28 cellular contexts compared by ENCODE assay signal in the genomic region with DNA sequence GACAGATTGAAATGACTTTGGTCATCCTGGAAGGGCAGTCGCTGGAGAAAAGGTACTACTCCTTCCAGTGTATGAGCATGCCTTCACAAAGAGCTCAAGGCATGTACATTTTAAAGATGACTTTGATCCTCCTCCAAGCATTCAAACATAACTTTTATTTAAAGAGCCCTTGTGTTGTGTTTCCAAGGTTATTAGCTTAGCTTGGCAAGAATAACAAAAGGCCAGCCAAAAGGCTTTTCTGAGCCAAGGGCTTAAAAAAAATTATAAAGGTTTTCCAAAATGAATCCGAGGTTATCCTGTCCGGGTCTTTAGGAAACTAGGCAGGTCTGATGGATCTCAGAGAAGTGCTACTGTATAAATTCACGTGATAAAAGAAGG.
DNase-seq lines count a peak whose midpoint lies in the region; ATAC-seq, FAIRE-seq and TF ChIP-seq lines count a peak whose summit lies in the region.
"Had no signal": no experiment of that assay in that cellular context is flagged by ENCODE, and none has a peak within 500 bp of the region (broad histone marks: within the 10 kb centered on the region; RNA-seq: fewer than 3 reads in every experiment).

No MANE protein-coding gene starts in this region.

- H3K27me3 ChIP-seq in heart right ventricle (no peaks in the 10 kb centered on the region), right atrium auricular region (no peaks in the 10 kb centered on the region), endothelial cell of umbilical vein (ENCODE audit: control insufficient read depth in 2 of 2, insufficient read depth in 2 of 2, low read length in 2 of 2) (no peaks in the 10 kb centered on the region), mesenchymal stem cell (ENCODE audit: control insufficient read depth in 1 of 2, insufficient read depth in 1 of 2, low read length in 2 of 2) (no peaks in the 10 kb centered on the region), upper lobe of right lung (no peaks in the 10 kb centered on the region)
- H3K27me3 ChIP-seq: colonic mucosa, gastrocnemius medialis had no signal

- H3K9me1 ChIP-seq in endothelial cell of umbilical vein (replicated peaks; ENCODE audit: control insufficient read depth, extremely low read depth, insufficient read depth, low read length): no peaks in the 10 kb centered on the region

- no peak overlapping the region for H3K9ac ChIP-seq in endothelial cell of umbilical vein (replicated peaks; ENCODE audit: extremely low read depth, insufficient read depth, low read length)
- peak overlapping the region; percentile 0 for H3K9ac ChIP-seq in mesenchymal stem cell (ENCODE audit: low read length)

- H3K23ac ChIP-seq in mesenchymal stem cell (ENCODE audit: low read length in 2 of 2): no peak overlapping the region

- no peaks in the 10 kb centered on the region for H3K79me1 ChIP-seq in mesenchymal stem cell (replicated peaks; ENCODE audit: low read length, poor library complexity, severe bottlenecking)

- no peak for TF ChIP-seq POLR2A in endothelial cell of umbilical vein (IDR thresholded peaks at IDR 0.05; ENCODE audit: low read depth, low read length)

- intact Hi-C loops in heart right ventricle (cut with DNase I) (loop anchor here in 2 of 10 donors (5.0 to 10.0 kb wide), 2 partner anchors 34 to 96 kb away; a partner anchor contains a TSS), endothelial cell of umbilical vein (cut with micrococcal nuclease) (no loop called here), upper lobe of right lung (cut with DNase I) (no loop called here)

- H3K36me3 ChIP-seq in heart right ventricle (no peaks in the 10 kb centered on the region), right atrium auricular region (no peaks in the 10 kb centered on the region), endothelial cell of umbilical vein (ENCODE audit: control insufficient read depth in 2 of 2, extremely low read depth in 1 of 2, insufficient read depth in 2 of 2, low read length in 2 of 2) (no peaks in the 10 kb centered on the region), mesenchymal stem cell (ENCODE audit: control insufficient read depth in 1 of 2, insufficient read depth in 2 of 2, low read depth in 1 of 2, low read length in 2 of 2) (peaks cover 0 to 9% of the 10 kb centered on the region in 2 experiments), upper lobe of right lung (no peaks in the 10 kb centered on the region)
- H3K36me3 ChIP-seq: colonic mucosa, gastrocnemius medialis, thoracic aorta had no signal

- no peaks in the 10 kb centered on the region for H3K9me3 ChIP-seq in heart right ventricle
- H3K9me3 ChIP-seq in right atrium auricular region: no peaks in the 10 kb centered on the region
- no peaks in the 10 kb centered on the region for H3K9me3 ChIP-seq in endothelial cell of umbilical vein (replicated peaks; ENCODE audit: control insufficient read depth, insufficient read depth, low read length)
- no peaks in the 10 kb centered on the region for H3K9me3 ChIP-seq in mesenchymal stem cell (ENCODE audit: control insufficient read depth, low read length)
- H3K9me3 ChIP-seq in upper lobe of right lung: no peaks in the 10 kb centered on the region
- H3K9me3 ChIP-seq: colonic mucosa, gastrocnemius medialis, thoracic aorta had no signal

- H4K20me1 ChIP-seq in endothelial cell of umbilical vein (replicated peaks; ENCODE audit: control insufficient read depth, extremely low read depth, insufficient read depth, low read length): no peaks in the 10 kb centered on the region

- no peak overlapping the region for H2BK120ac ChIP-seq in mesenchymal stem cell (ENCODE audit: low read depth, low read length)

- H3K4me1 ChIP-seq in heart right ventricle (peaks cover 0 to 42% (median 13%) of the 10 kb centered on the region in 9 donors), right atrium auricular region (peaks cover 0 to 5% of the 10 kb centered on the region in 2 donors), endothelial cell of umbilical vein (ENCODE audit: control insufficient read depth, extremely low read depth, insufficient read depth, low read length) (peaks cover 7% of the 10 kb centered on the region), mesenchymal stem cell (ENCODE audit: control insufficient read depth, insufficient read depth, low read depth, low read length) (peaks cover 11% of the 10 kb centered on the region), upper lobe of right lung (peaks cover 23% of the 10 kb centered on the region)
- H3K4me1 ChIP-seq: colonic mucosa had no signal

- no TSS peak for BruUV-seq in endothelial cell of umbilical vein (replicated peaks; lab: Mats Ljungman, UMichigan)

- no peak overlapping the region for H2AK5ac ChIP-seq in mesenchymal stem cell (ENCODE audit: low read length, severe bottlenecking)

- CTCF ChIA-PET in endothelial cell of umbilical vein (lab: Charles Lee): interaction anchor here (0.9 to 1.0 kb wide), 3 partner anchors 13 to 89 kb away, joined by 3 to 4 read pairs (median 3); no protein-coding TSS in a partner anchor

- H3K4ac ChIP-seq in mesenchymal stem cell (ENCODE audit: low read depth in 1 of 2, low read length in 2 of 2): no peak overlapping the region

- H2BK12ac ChIP-seq in mesenchymal stem cell (ENCODE audit: low read length in 2 of 2): no peak overlapping the region

- H3K27ac ChIP-seq in heart right ventricle (no peak overlapping the region), right atrium auricular region (no peak overlapping the region), endothelial cell of umbilical vein (ENCODE audit: insufficient read depth, low read depth, low read length) (no peak overlapping the region), mesenchymal stem cell (ENCODE audit: low read length, poor library complexity, severe bottlenecking) (no peak overlapping the region), upper lobe of right lung (peak overlapping the region; percentile 33)
- H3K27ac ChIP-seq: colonic mucosa, gastrocnemius medialis, thoracic aorta had no signal

- H2AFZ ChIP-seq in endothelial cell of umbilical vein (ENCODE audit: low read depth, low read length) (no peak overlapping the region), mesenchymal stem cell (ENCODE audit: low read depth, low read length) (no peak overlapping the region)

- 42 to 59% methylated on average over 4 of the region's 4 CpGs for WGBS in heart right ventricle, 2 donors
- 96% methylated on average over 4 of the region's 4 CpGs for WGBS in mesenchymal stem cell

- DNase-seq in heart right ventricle: no peak
- DNase-seq in right atrium auricular region (ENCODE audit: low spot score): no peak
- peak; percentile 70 for DNase-seq in endothelial cell of umbilical vein (ENCODE audit: low read depth, low spot score)
- DNase-seq in mesenchymal stem cell: no peak
- no peak for DNase-seq in upper lobe of right lung
- DNase-seq in activated CD4-positive, CD25-positive, alpha-beta regulatory T cell treated with anti-CD3 and anti-CD28 coated beads, Interleukin-2, amount 50 U/mL, for 72 hours: no peak
- no peak for DNase-seq in stimulated activated CD4-positive, alpha-beta T cell treated with anti-CD3 and anti-CD28 coated beads, Interleukin-12 subunit alpha, Interleukin-12 subunit beta, amount 100 ng/mL, for 4 hours
- DNase-seq in NCI-H526 (lab: John Stamatoyannopoulos, UW): no peak
- DNase-seq: activated CD8-positive, alpha-beta memory T cell treated with anti-CD3 and anti-CD28 coated beads, Interleukin-2, amount 10 ng/mL, durations not matched to agents 7 days and 5 days; activated naive CD4-positive, alpha-beta T cell; activated T-cell treated with anti-CD3 and anti-CD28 coated beads, Interleukin-2, amount 50 U/mL, for 72 hours; CD4-positive, CD25-positive, alpha-beta regulatory T cell; colonic mucosa; effector memory CD8-positive, alpha-beta T cell; gastrocnemius medialis; NCI-H1436; NCI-H446 treated with DMSO at 0.1 percent for 48 hours; posterior cingulate gyrus; SIG-M5; stimulated activated naive CD8-positive, alpha-beta T cell treated with anti-CD3 and anti-CD28 coated beads, Interleukin-15, Interleukin-2, amounts not matched to agents 100 U/mL and 50 U/mL, for 24 hours; T1000 had no signal

- ATAC-seq in heart right ventricle (peak in 5 of 8 donors; percentile 19 to 69 (median 35)), upper lobe of right lung (peak; percentile 31)
- ATAC-seq: activated CD8-positive, alpha-beta memory T cell treated with anti-CD3 and anti-CD28 coated beads, Interleukin-2, amount 10 ng/mL, durations not matched to agents 7 days and 5 days; activated T-cell treated with anti-CD3 and anti-CD28 coated beads, Interleukin-2, amount 50 U/mL, for 72 hours; effector memory CD8-positive, alpha-beta T cell; esophagus mucosa; gastrocnemius medialis; Panc1; stimulated activated naive CD8-positive, alpha-beta T cell treated with anti-CD3 and anti-CD28 coated beads, Interleukin-15, Interleukin-2, amounts not matched to agents 100 U/mL and 50 U/mL, for 24 hours; WTC11 had no signal

- POLR2A ChIA-PET in endothelial cell of umbilical vein (lab: Charles Lee): no interaction called here

- H4K8ac ChIP-seq in mesenchymal stem cell (ENCODE audit: low read length): no peak overlapping the region

- H2BK5ac ChIP-seq in mesenchymal stem cell (ENCODE audit: low read depth, low read length, poor library complexity, severe bottlenecking): no peak overlapping the region

- dilution Hi-C loops in endothelial cell of umbilical vein (cut with MboI; ENCODE audit: extremely low pct_ligation_motif_present, low sequenced_read_pairs): no loop called here

- TF ChIP-seq CTCF in heart right ventricle (IDR thresholded peaks at IDR 0.05) (no peak), right atrium auricular region (IDR thresholded peaks at IDR 0.05) (no peak), endothelial cell of umbilical vein (IDR thresholded peaks at IDR 0.05; ENCODE audit: extremely low read depth in 1 of 2, insufficient read depth in 1 of 2, low read depth in 1 of 2, low read length in 2 of 2) (no peak), upper lobe of right lung (IDR thresholded peaks at IDR 0.05) (no peak)

- FAIRE-seq in endothelial cell of umbilical vein (lab: Jason Lieb, UNC): no peak
- FAIRE-seq: GM18507, HTR-8/SVneo, keratinocyte had no signal

- H4K91ac ChIP-seq in mesenchymal stem cell (ENCODE audit: low read length): no peak overlapping the region

- H3K18ac ChIP-seq in mesenchymal stem cell (ENCODE audit: low read depth in 1 of 2, low read length in 2 of 2): no peak overlapping the region

- no peaks in the 10 kb centered on the region for H3K79me2 ChIP-seq in endothelial cell of umbilical vein (ENCODE audit: control insufficient read depth, insufficient read depth, low read length)

- no peak overlapping the region for H3K4me3 ChIP-seq in heart right ventricle
- H3K4me3 ChIP-seq in right atrium auricular region: no peak overlapping the region
- no peak overlapping the region for H3K4me3 ChIP-seq in endothelial cell of umbilical vein (replicated peaks in 1 of 3; ENCODE audit: insufficient read depth in 1 of 3, low read depth in 1 of 3, low read length in 3 of 3)
- H3K4me3 ChIP-seq in mesenchymal stem cell (ENCODE audit: insufficient read depth in 1 of 2, low read depth in 1 of 2, low read length in 2 of 2): no peak overlapping the region
- no peak overlapping the region for H3K4me3 ChIP-seq in upper lobe of right lung
- H3K4me3 ChIP-seq: colonic mucosa, gastrocnemius medialis, thoracic aorta had no signal

- H3K4me2 ChIP-seq in endothelial cell of umbilical vein (ENCODE audit: insufficient read depth, low read length): no peak overlapping the region
- H3K4me2 ChIP-seq in mesenchymal stem cell (ENCODE audit: low read length, poor library complexity, severe bottlenecking): no peak overlapping the region

- no peak overlapping the region for H2BK15ac ChIP-seq in mesenchymal stem cell (ENCODE audit: low read depth, poor library complexity, severe bottlenecking)

- H3K14ac ChIP-seq in mesenchymal stem cell (ENCODE audit: low read length in 2 of 2): no peak overlapping the region
